ENCODE assay signal across 8 cellular contexts in the genomic region with DNA sequence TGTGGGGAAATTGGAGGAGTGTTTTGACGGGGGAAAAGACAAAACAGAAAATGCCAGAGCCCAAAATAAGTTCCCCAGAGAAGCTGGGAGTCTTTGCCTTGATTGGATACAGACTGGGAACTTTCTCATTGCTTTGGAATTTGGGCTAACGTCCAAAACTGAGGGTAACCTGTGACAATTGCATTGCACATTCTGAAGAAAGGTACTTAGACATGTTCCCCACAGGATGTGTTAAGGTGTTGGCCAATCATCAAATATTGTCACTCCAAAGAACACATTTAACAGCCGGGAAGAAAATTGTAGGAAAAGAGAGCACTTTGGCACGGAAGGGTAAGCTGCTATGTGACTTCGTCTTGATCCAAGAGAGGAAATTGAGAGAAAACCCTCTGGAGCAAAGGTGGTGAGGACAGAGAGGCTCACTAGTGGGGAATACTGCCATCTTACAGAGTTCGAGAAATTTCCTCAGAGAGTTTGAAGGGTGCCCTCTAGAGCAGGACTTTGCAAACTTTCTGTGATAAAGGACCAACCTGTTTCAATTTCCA.
A peak's percentile ranks its signal among the peaks of the same experiment; 100 is the strongest.
DNase-seq lines count a peak whose midpoint lies in the region; ATAC-seq, FAIRE-seq and TF ChIP-seq lines count a peak whose summit lies in the region.

No MANE protein-coding gene starts in this region.

- no peaks in the 10 kb centered on the region for H3K79me2 ChIP-seq in GM12878 (ENCODE audit: control insufficient read depth, insufficient read depth, low read length)
- no peaks in the 10 kb centered on the region for H3K79me2 ChIP-seq in keratinocyte (ENCODE audit: control insufficient read depth, insufficient read depth, low read length)

- H3K4me3 ChIP-seq in GM12878: no peak overlapping the region
- H3K4me3 ChIP-seq in keratinocyte (ENCODE audit: control insufficient read depth in 2 of 3, extremely low read depth in 1 of 3, insufficient read depth in 2 of 3, low read depth in 1 of 3, low read length in 3 of 3): peak overlapping the region in 1 of 3 experiments; percentile 19
- H3K4me3 ChIP-seq in upper lobe of left lung: no peak overlapping the region

- H3K27ac ChIP-seq in GM12878 (ENCODE audit: control insufficient read depth, insufficient read depth): no peak overlapping the region
- peak overlapping the region; percentile 42 for H3K27ac ChIP-seq in keratinocyte (ENCODE audit: control insufficient read depth, insufficient read depth, low read length)
- peak overlapping the region; percentile 45 to 74 (median 69) for H3K27ac ChIP-seq in upper lobe of left lung

- H4K20me1 ChIP-seq in GM12878 (ENCODE audit: control insufficient read depth, insufficient read depth) (no peaks in the 10 kb centered on the region), keratinocyte (ENCODE audit: control insufficient read depth, extremely low read depth, insufficient read depth, low read length) (no peaks in the 10 kb centered on the region)

- ATAC-seq in GM12878 (peak; percentile 40; the same call in 1 of the 3 replicates), upper lobe of left lung (ENCODE audit: low FRiP score in 2 of 2) (peak; percentile 61 to 85), GM21576 (IDR thresholded peaks at IDR 0.05; ENCODE audit: unreplicated experiment) (no peak), GM21717 (IDR thresholded peaks at IDR 0.05; ENCODE audit: unreplicated experiment) (no peak), HG03095 (IDR thresholded peaks at IDR 0.05; ENCODE audit: unreplicated experiment) (no peak)

- no peak for TF ChIP-seq POLR2A in GM12878 (IDR thresholded peaks at IDR 0.05; ENCODE audit: low read depth, low read length)
- TF ChIP-seq POLR2A in upper lobe of left lung (IDR thresholded peaks at IDR 0.05): no peak

- TF ChIP-seq EP300 in GM12878 (IDR thresholded peaks at IDR 0.05; ENCODE audit: borderline replicate concordance in 1 of 2, control insufficient read depth in 1 of 2, low read depth in 2 of 2, low read length in 2 of 2) (no peak), upper lobe of left lung (IDR thresholded peaks at IDR 0.05) (peak in 1 of 4 donors; percentile 88)

- H3K27me3 ChIP-seq in GM12878 (replicated peaks in 1 of 2; ENCODE audit: control insufficient read depth in 2 of 2, insufficient read depth in 2 of 2, low read length in 1 of 2) (no peaks in the 10 kb centered on the region), keratinocyte (ENCODE audit: control insufficient read depth, extremely low read depth, insufficient read depth, low read length) (no peaks in the 10 kb centered on the region), upper lobe of left lung (no peaks in the 10 kb centered on the region)

- no peaks in the 10 kb centered on the region for H3K36me3 ChIP-seq in GM12878 (ENCODE audit: control insufficient read depth in 2 of 2, insufficient read depth in 2 of 2, low read length in 1 of 2)
- H3K36me3 ChIP-seq in keratinocyte (ENCODE audit: control insufficient read depth in 2 of 2, extremely low read depth in 1 of 2, insufficient read depth in 2 of 2, low read length in 2 of 2): no peaks in the 10 kb centered on the region
- H3K36me3 ChIP-seq in upper lobe of left lung: no peaks in the 10 kb centered on the region

- dilution Hi-C loops in keratinocyte (cut with MboI; ENCODE audit: extremely low pct_ligation_motif_present, low sequenced_read_pairs): no loop called here

- H3K9me1 ChIP-seq in keratinocyte (ENCODE audit: control insufficient read depth, extremely low read depth, insufficient read depth, low read length): no peaks in the 10 kb centered on the region

- no peak for TF ChIP-seq RAD21 in GM12878 (IDR thresholded peaks at IDR 0.05; ENCODE audit: insufficient read depth, low read depth, low read length)

- H3K4me2 ChIP-seq in GM12878 (ENCODE audit: control insufficient read depth, insufficient read depth) (no peak overlapping the region), keratinocyte (ENCODE audit: control insufficient read depth, extremely low read depth, insufficient read depth, low read depth, low read length) (peak overlapping the region; percentile 66)

- H2AFZ ChIP-seq in GM12878 (ENCODE audit: control insufficient read depth, low read depth, low read length) (no peak overlapping the region), keratinocyte (ENCODE audit: control insufficient read depth, low read length) (peak overlapping the region; percentile 29)

- TF ChIP-seq CTCF in GM12878 (IDR thresholded peaks at IDR 0.05 in 2 of 3, conservative IDR thresholded peaks at IDR 0.05 in 1 of 3; ENCODE audit: control insufficient read depth in 2 of 3, extremely low read depth in 1 of 3, insufficient read depth in 1 of 3, low read depth in 3 of 3, low read length in 3 of 3) (peak in 1 of 3 experiments; percentile 16; a peak in 1 of 6 replicates), keratinocyte (optimal IDR thresholded peaks at IDR 0.05 in 1 of 3, IDR thresholded peaks at IDR 0.05 in 1 of 3, conservative IDR thresholded peaks at IDR 0.05 in 1 of 3; ENCODE audit: extremely low read depth in 1 of 3, insufficient read depth in 2 of 3, low read length in 3 of 3) (no peak), upper lobe of left lung (IDR thresholded peaks at IDR 0.05) (no peak)

- intact Hi-C loops in GM12878 (cut with micrococcal nuclease; ENCODE audit: unreplicated experiment): no loop called here

- SMC1A ChIA-PET in GM12878 (lab: Charles Lee; ENCODE audit: uncharacterized antibody, unreplicated experiment): no interaction called here

- H3K9ac ChIP-seq in GM12878 (ENCODE audit: control insufficient read depth, insufficient read depth, low read length): no peak overlapping the region
- no peak overlapping the region for H3K9ac ChIP-seq in keratinocyte (ENCODE audit: control insufficient read depth, extremely low read depth, insufficient read depth, low read length)

- CTCF ChIA-PET in GM12878 (lab: Yijun Ruan, JAX): no interaction called here

- H3K9me3 ChIP-seq in GM12878 (replicated peaks; ENCODE audit: control insufficient read depth, insufficient read depth, low read length) (no peaks in the 10 kb centered on the region), keratinocyte (ENCODE audit: control insufficient read depth, low read depth, low read length) (no peaks in the 10 kb centered on the region), upper lobe of left lung (no peaks in the 10 kb centered on the region)

- in situ Hi-C loops in GM12878 (cut with MboI): no loop called here

- BruUV-seq in GM12878 (replicated peaks; lab: Mats Ljungman, UMichigan): no TSS peak

- 35% methylated on average over 6 of the region's 6 CpGs for WGBS in GM12878 (ENCODE audit: insufficient coverage, insufficient replicate concordance, low lambda C conversion rate, missing lambda C conversion rate)
- WGBS in upper lobe of left lung, 2 donors: 32 to 35% methylated on average over 6 of the region's 6 CpGs

- DNase-seq in HTR-8/SVneo (ENCODE audit: insufficient read length, low spot score): no peak
- no peak for DNase-seq in GM12878 (ENCODE audit: low read depth, low spot score)
- DNase-seq in keratinocyte (ENCODE audit: low read depth, low spot score): peak; percentile 38
- DNase-seq in upper lobe of left lung: peak in 1 of 2 donors; percentile 51
- no peak for DNase-seq in COLO829 (ENCODE audit: low spot score)

- H3K4me1 ChIP-seq in GM12878 (ENCODE audit: control insufficient read depth, insufficient read depth, low read length) (peaks cover 6% of the 10 kb centered on the region), keratinocyte (ENCODE audit: control insufficient read depth, extremely low read depth, insufficient read depth, low read length) (peaks cover 16% of the 10 kb centered on the region), upper lobe of left lung (peaks cover 5 to 18% (median 7%) of the 10 kb centered on the region in 4 donors)

- peak; percentile 38 for FAIRE-seq in HTR-8/SVneo (lab: Jason Lieb, UNC)
- FAIRE-seq in GM12878 (lab: Jason Lieb, UNC): no peak
- peak; percentile 95 for FAIRE-seq in keratinocyte (lab: Jason Lieb, UNC)

- RAD21 ChIA-PET in GM12878 (lab: Charles Lee; ENCODE audit: unreplicated experiment): no interaction called here

- POLR2A ChIA-PET in GM12878 (lab: Charles Lee): no interaction called here

TF ChIP-seq in GM12878, 131 proteins besides CTCF, POLR2A, EP300 and RAD21 (continues in another document):
- TF ChIP-seq, protein P1, sequence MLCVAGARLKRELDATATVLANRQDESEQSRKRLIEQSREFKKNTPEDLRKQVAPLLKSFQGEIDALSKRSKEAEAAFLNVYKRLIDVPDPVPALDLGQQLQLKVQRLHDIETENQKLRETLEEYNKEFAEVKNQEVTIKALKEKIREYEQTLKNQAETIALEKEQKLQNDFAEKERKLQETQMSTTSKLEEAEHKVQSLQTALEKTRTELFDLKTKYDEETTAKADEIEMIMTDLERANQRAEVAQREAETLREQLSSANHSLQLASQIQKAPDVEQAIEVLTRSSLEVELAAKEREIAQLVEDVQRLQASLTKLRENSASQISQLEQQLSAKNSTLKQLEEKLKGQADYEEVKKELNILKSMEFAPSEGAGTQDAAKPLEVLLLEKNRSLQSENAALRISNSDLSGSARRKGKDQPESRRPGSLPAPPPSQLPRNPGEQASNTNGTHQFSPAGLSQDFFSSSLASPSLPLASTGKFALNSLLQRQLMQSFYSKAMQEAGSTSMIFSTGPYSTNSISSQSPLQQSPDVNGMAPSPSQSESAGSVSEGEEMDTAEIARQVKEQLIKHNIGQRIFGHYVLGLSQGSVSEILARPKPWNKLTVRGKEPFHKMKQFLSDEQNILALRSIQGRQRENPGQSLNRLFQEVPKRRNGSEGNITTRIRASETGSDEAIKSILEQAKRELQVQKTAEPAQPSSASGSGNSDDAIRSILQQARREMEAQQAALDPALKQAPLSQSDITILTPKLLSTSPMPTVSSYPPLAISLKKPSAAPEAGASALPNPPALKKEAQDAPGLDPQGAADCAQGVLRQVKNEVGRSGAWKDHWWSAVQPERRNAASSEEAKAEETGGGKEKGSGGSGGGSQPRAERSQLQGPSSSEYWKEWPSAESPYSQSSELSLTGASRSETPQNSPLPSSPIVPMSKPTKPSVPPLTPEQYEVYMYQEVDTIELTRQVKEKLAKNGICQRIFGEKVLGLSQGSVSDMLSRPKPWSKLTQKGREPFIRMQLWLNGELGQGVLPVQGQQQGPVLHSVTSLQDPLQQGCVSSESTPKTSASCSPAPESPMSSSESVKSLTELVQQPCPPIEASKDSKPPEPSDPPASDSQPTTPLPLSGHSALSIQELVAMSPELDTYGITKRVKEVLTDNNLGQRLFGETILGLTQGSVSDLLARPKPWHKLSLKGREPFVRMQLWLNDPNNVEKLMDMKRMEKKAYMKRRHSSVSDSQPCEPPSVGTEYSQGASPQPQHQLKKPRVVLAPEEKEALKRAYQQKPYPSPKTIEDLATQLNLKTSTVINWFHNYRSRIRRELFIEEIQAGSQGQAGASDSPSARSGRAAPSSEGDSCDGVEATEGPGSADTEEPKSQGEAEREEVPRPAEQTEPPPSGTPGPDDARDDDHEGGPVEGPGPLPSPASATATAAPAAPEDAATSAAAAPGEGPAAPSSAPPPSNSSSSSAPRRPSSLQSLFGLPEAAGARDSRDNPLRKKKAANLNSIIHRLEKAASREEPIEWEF (IDR thresholded peaks at IDR 0.05; ENCODE audit: insufficient replicate concordance, low read depth, low read length): no peak
- TF ChIP-seq KDM1A (IDR thresholded peaks at IDR 0.05; ENCODE audit: borderline replicate concordance): no peak

Comparison
In these comparisons a context has a peak if more than half of its experiments do, and no peak if none do; other contexts are left out.
1. ATAC-seq: peak in GM12878 (single experiment) and upper lobe of left lung (2 of 2); none in GM21576 (single experiment), GM21717 (single experiment) and HG03095 (single experiment).